In the genomic region with DNA sequence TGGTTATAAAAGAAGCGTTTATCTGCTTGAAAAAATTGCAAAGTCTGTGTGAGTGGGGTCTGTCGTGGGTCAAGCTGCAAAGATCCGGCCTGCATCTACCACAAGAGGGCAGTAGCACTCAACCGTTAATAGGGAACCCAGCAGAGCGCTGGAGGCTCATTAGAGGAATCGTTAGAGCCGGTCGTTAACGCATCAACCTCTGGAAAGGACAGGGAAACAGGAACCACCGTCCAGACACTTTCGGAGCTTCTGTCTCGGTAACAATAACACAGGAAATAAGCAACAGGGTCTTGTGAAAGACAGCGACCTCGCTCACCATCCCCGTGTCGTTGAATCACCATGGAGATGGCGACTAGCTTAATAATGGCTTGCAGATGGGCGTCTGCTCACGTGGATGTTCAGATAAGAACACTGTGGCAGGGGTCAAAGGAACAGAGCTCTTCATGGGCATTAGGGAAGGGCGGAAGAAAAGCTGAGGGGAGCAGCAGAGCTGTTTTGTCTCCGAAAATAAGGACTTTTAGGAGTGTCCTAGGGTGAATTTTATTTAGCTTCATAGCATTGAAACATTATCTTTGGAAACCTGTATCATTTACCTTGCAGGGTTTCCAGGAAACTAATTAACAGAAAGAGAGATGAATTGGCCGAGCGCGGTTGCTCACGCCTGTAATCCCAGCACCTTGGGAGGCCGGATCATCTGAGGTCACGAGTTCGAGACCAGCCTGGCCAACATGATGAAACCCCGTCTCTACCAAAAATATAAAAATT, we compare ENCODE assay signal across 8 cellular contexts. TPM values are rescaled to one million over a fixed set of nuclear protein-coding genes. Genes with fewer than 3 reads are reported as not detected.
A peak's percentile ranks its signal among the peaks of the same experiment; 100 is the strongest.
DNase-seq lines count a peak whose midpoint lies in the region; ATAC-seq lines count a peak whose summit lies in the region.

No MANE protein-coding gene starts in this region.

- intact Hi-C loops in activated CD4-positive, alpha-beta T cell treated with anti-CD3 and anti-CD28 coated beads for 36 hours (cut with DNase I, micrococcal nuclease), result loop anchor here (1.0 to 5.0 kb wide), 4 partner anchors 132 to 614 kb away; partner anchors contain the start of gene SLC6A4 (in 1 of the 2)
- intact Hi-C loops in left colon (cut with DNase I, micrococcal nuclease), result loop anchor here in 1 of 2 donors (10.0 kb wide), 1 partner anchor 230 kb away; the partner anchor contains the start of gene TMIGD1

- peaks cover 2% of the 10 kb centered on the region for H3K27me3 Mint-ChIP-seq in activated CD4-positive, alpha-beta T cell treated with anti-CD3 and anti-CD28 coated beads for 36 hours

- H3K9me3 Mint-ChIP-seq in activated CD4-positive, alpha-beta T cell treated with anti-CD3 and anti-CD28 coated beads for 36 hours (ENCODE audit: low read depth), result no peaks in the 10 kb centered on the region

- DNase-seq in DMS53 treated with DMSO at 0.1 percent for 48 hours (lab: John Stamatoyannopoulos, UW; ENCODE audit: unreplicated experiment) (peak; percentile 61), NCI-H510A treated with DMSO at 0.1 percent for 48 hours (lab: John Stamatoyannopoulos, UW) (peak; percentile 86), dedifferentiated amniotic fluid mesenchymal stem cell (ENCODE audit: extremely low spot score) (peak; percentile 77), left colon (peak; percentile 76 to 81)
- DNase-seq in activated CD4-positive, alpha-beta T cell treated with anti-CD3 and anti-CD28 coated beads for 36 hours, result peak; percentile 81
- DNase-seq in stimulated activated CD4-positive, alpha-beta T cell treated with anti-CD3 and anti-CD28 coated beads, Interleukin-1b, Interleukin-23, amount 100 ng/mL, for 48 hours, result peak; percentile 66

- CTCF ChIA-PET in activated CD4-positive, alpha-beta T cell treated with anti-CD3 and anti-CD28 coated beads for 36 hours (lab: Charles Lee), result interaction anchor here (0.5 to 4.4 kb wide), 61 partner anchors 9 to 957 kb away, joined by 3 to 64 read pairs (median 4); partner anchors contain the start of genes BLMH, NSRP1 and TMIGD1

- POLR2A ChIA-PET in activated CD4-positive, alpha-beta T cell treated with anti-CD3 and anti-CD28 coated beads for 36 hours (lab: Charles Lee), result interaction anchor here (0.6 to 0.7 kb wide), 2 partner anchors 14 to 31 kb away, joined by 6 to 7 read pairs; no protein-coding TSS in a partner anchor

- peak overlapping the region; percentile 24 for H3K27ac Mint-ChIP-seq in activated CD4-positive, alpha-beta T cell treated with anti-CD3 and anti-CD28 coated beads for 36 hours

- no peaks in the 10 kb centered on the region for H3K36me3 Mint-ChIP-seq in activated CD4-positive, alpha-beta T cell treated with anti-CD3 and anti-CD28 coated beads for 36 hours (ENCODE audit: low read depth)

- peaks cover 5% of the 10 kb centered on the region for H3K4me1 Mint-ChIP-seq in activated CD4-positive, alpha-beta T cell treated with anti-CD3 and anti-CD28 coated beads for 36 hours

- H3K4me3 Mint-ChIP-seq in activated CD4-positive, alpha-beta T cell treated with anti-CD3 and anti-CD28 coated beads for 36 hours, result peak overlapping the region; percentile 67

- ATAC-seq in HG03095 (IDR thresholded peaks at IDR 0.05; ENCODE audit: unreplicated experiment), result peak; percentile 73
- peak; percentile 97 for ATAC-seq in activated CD4-positive, alpha-beta T cell treated with anti-CD3 and anti-CD28 coated beads for 36 hours
- ATAC-seq in left colon, result peak; percentile 95
- no peak for ATAC-seq in GM18858 (IDR thresholded peaks at IDR 0.05; ENCODE audit: unreplicated experiment)

RNA-seq across cellular contexts. Expression of gene NSRP1, which starts 11.9 kb away (rescaled TPM):
- total RNA-seq in activated CD4-positive, alpha-beta T cell treated with anti-CD3 and anti-CD28 coated beads for 36 hours, result 10 to 100 TPM; 29.9 to 43.0 TPM
- total RNA-seq in left colon, result 10 to 100 TPM; 19.9 to 28.0 TPM
